Comparison of ENCODE assay signal across 23 cellular contexts in genomic region chr2:160168878-160169277, GRCh38. TPM values are rescaled to one million over a fixed set of nuclear protein-coding genes. Genes with fewer than 3 reads are reported as not detected.
DNase-seq lines count a peak whose midpoint lies in the region; ATAC-seq, FAIRE-seq and TF ChIP-seq lines count a peak whose summit lies in the region.
"Had no signal": no experiment of that assay in that cellular context is flagged by ENCODE, and none has a peak within 500 bp of the region (broad histone marks: within the 10 kb centered on the region; RNA-seq: fewer than 3 reads in every experiment).

No MANE protein-coding gene starts in this region.

- DNase-seq in Calu3, result no peak
- DNase-seq in left kidney (ENCODE audit: low read depth, low spot score), result peak; percentile 71
- peak; percentile 87 for DNase-seq in renal cortical epithelial cell (ENCODE audit: low read depth)
- DNase-seq in activated gamma-delta T cell treated with Interleukin-2 at 50 U/mL for 16 hours, result no peak
- DNase-seq in heart right ventricle, result no peak
- no peak for DNase-seq in suprapubic skin (ENCODE audit: low spot score in 2 of 2)
- DNase-seq: CD8-positive, alpha-beta T cell; DMS79; H7; HFFc6; KBM-7; NCI-H1105 treated with DMSO at 0.1 percent for 48 hours; NCI-H1694; NCI-H2081 treated with DMSO at 0.1 percent for 48 hours; NCI-H748 treated with DMSO at 0.1 percent for 48 hours; NK-92 treated with Interleukin-12 subunit alpha and Interleukin-12 subunit beta, amount 100 ng/mL, for 24 hours; Peyer's patch; Right ventricle myocardium superior had no signal

- intact Hi-C loops in Calu3 (cut with micrococcal nuclease; ENCODE audit: unreplicated experiment), result no loop called here
- intact Hi-C loops in heart right ventricle (cut with DNase I), result no loop called here

- BruUV-seq in Calu3 (replicated peaks; lab: Mats Ljungman, UMichigan), result no TSS peak

- peak overlapping the region; percentile 27 for H3K4me3 Mint-ChIP-seq in Calu3 (ENCODE audit: low read depth, unreplicated experiment)
- H3K4me3 Mint-ChIP-seq: CD8-positive, alpha-beta T cell; HFFc6 had no signal

- no peak for TF ChIP-seq POLR2A in suprapubic skin (IDR thresholded peaks at IDR 0.05)

- FAIRE-seq in colon (lab: Jason Lieb, UNC), result peak; percentile 97
- FAIRE-seq: A204.1, D721Med, HepG2 had no signal

- H3K4me1 Mint-ChIP-seq in Calu3 (ENCODE audit: low read depth, unreplicated experiment), result peaks cover 38% of the 10 kb centered on the region

- H3K27ac ChIP-seq in heart right ventricle (no peak overlapping the region), suprapubic skin (no peak overlapping the region)

- ATAC-seq in heart right ventricle, result no peak
- ATAC-seq: CD8-positive, alpha-beta T cell; HepG2 had no signal

- CTCF ChIA-PET in Calu3 (lab: Charles Lee), result no interaction called here

- H3K36me3 ChIP-seq in heart right ventricle (no peaks in the 10 kb centered on the region), suprapubic skin (no peaks in the 10 kb centered on the region)
- H3K36me3 ChIP-seq: Peyer's patch had no signal

- H3K9me3 ChIP-seq in heart right ventricle (no peaks in the 10 kb centered on the region), suprapubic skin (no peaks in the 10 kb centered on the region)
- H3K9me3 ChIP-seq: Peyer's patch had no signal

- H3K9me3 Mint-ChIP-seq in Calu3 (ENCODE audit: low read depth, unreplicated experiment), result no peaks in the 10 kb centered on the region
- H3K9me3 Mint-ChIP-seq: CD8-positive, alpha-beta T cell; HFFc6 had no signal

- H3K27me3 ChIP-seq in heart right ventricle (no peaks in the 10 kb centered on the region), suprapubic skin (no peaks in the 10 kb centered on the region)
- H3K27me3 ChIP-seq: Peyer's patch had no signal

- H3K36me3 Mint-ChIP-seq in Calu3 (ENCODE audit: insufficient read depth, unreplicated experiment), result peaks cover 52% of the 10 kb centered on the region
- H3K36me3 Mint-ChIP-seq: CD8-positive, alpha-beta T cell had no signal

- 91 to 92% methylated on average over 3 of the region's 3 CpGs for WGBS in heart right ventricle, 2 donors
- 96% methylated on average over 3 of the region's 3 CpGs for WGBS in suprapubic skin

- H3K27ac Mint-ChIP-seq in Calu3 (ENCODE audit: unreplicated experiment), result peak overlapping the region; percentile 37
- H3K27ac Mint-ChIP-seq: CD8-positive, alpha-beta T cell; HFFc6 had no signal

- no peaks in the 10 kb centered on the region for H3K27me3 Mint-ChIP-seq in Calu3 (ENCODE audit: unreplicated experiment)

- TF ChIP-seq EP300 in suprapubic skin (IDR thresholded peaks at IDR 0.05), result no peak

- TF ChIP-seq CTCF in Calu3 (IDR thresholded peaks at IDR 0.05; ENCODE audit: unreplicated experiment), result no peak
- no peak for TF ChIP-seq CTCF in heart right ventricle (IDR thresholded peaks at IDR 0.05)
- no peak for TF ChIP-seq CTCF in suprapubic skin (IDR thresholded peaks at IDR 0.05)

- no peak overlapping the region for H3K4me3 ChIP-seq in heart right ventricle
- H3K4me3 ChIP-seq in suprapubic skin, result no peak overlapping the region
- H3K4me3 ChIP-seq: Peyer's patch had no signal

- H3K4me1 ChIP-seq in heart right ventricle (peaks cover 0 to 7% (median 0%) of the 10 kb centered on the region in 9 donors), suprapubic skin (no peaks in the 10 kb centered on the region)

RNA-seq across cellular contexts. Expression of gene ITGB6, which starts 31.2 kb away (rescaled TPM):
- total RNA-seq in Calu3 (2022), result 50.0 and 84.8 TPM in 2 replicates
- total RNA-seq in renal cortical epithelial cell, result 259 and 383 TPM in 2 replicates
- total RNA-seq in heart right ventricle, result 1 to 10 TPM in 7 of 10 donors, under 1 TPM in 3; 0.18 to 3.5 (median 1.3) TPM
- under 1 TPM; 0.09 to 0.73 TPM for polyA plus RNA-seq in heart right ventricle
- 10 to 100 TPM in 2 of 4 donors, 1 to 10 TPM in 2; 4.4 to 13.8 (median 10.0) TPM for total RNA-seq in suprapubic skin
- total RNA-seq: CD8-positive, alpha-beta T cell; H7; HepG2; NCI-H460 had no signal
- polyA plus RNA-seq: HepG2 had no signal

Comparison
In these comparisons a context has a peak if more than half of its experiments do, and no peak if none do; other contexts are left out.
1. DNase-seq: peak in left kidney (single experiment) and renal cortical epithelial cell (single experiment); none in Calu3 (single experiment), activated gamma-delta T cell treated with Interleukin-2 at 50 U/mL for 16 hours (single experiment), heart right ventricle (0 of 2) and suprapubic skin (0 of 2).